In the genomic region with DNA sequence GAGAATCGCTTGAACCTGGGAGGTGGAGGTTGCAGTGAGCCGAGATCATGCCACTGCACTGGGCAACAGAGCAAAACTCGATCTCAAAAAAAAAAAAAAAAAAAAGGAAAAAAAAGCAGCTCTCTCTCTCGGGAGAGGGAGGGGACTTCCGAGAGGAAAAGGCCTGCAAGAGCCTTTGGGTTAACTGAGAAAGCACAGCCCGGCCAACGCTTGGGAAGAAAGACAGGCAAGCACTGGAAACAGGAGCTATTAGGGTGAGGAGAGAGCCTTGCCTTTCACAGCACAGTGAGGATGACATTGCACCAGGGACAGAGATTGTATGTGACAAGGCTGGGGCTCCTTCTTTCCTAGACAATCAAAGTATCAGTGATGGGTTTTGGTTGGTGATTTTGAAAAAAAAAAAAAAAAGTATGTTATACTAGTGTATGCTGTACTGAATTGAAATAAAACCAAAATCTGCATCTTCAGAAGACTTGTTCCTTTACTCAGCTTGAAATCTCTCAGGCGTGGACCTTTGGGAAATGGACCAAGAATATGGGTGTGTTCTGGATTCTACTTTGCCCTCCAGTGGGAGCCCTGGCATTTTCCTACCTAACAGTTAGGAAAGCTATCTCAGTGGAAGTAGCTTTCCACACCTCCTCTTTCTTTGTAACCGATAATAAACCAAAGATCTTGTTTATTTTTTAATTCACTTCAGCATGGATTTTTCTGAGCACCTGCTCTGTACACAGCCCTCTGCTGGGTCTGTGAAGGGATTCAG, we compare ENCODE assay signal across 2 cellular contexts.
TF ChIP-seq lines count a peak whose summit lies in the region.

No MANE protein-coding gene starts in this region.

TF ChIP-seq in WTC11, 78 proteins besides CTCF, POLR2A, EP300 and RAD21:
- no peak for TF ChIP-seq KAT7 (CRISPR knock-in tag; IDR thresholded peaks at IDR 0.05; ENCODE audit: borderline replicate concordance)

TF ChIP-seq in HepG2, 621 proteins besides CTCF, POLR2A, EP300 and RAD21:
- TF ChIP-seq ZNF44 (CRISPR knock-in tag; IDR thresholded peaks at IDR 0.05) (no peak), MAFK (conservative IDR thresholded peaks at IDR 0.05 in 1 of 2, IDR thresholded peaks at IDR 0.05 in 1 of 2; ENCODE audit: low read length in 2 of 2) (no peak)
